ENCODE assay signal across 9 cellular contexts in the genomic region with DNA sequence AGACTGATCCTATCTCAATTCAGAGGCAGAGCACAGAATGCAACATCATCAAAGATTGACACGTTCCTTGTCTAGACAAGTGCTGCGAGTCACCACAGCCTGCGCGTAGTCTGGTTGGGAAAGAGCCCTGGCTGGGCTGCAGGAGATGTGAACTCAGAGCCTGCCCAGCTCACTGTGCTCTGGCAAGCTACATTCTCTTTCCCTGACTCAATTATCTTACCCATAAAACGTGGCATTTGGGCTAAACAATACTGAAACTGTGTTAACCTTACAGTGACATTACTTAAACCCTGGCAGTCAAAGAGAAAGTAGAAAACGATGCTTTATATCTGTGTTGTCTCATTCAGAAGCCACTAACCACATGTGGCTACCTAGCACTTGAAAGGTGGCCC. TPM values are rescaled to one million over a fixed set of nuclear protein-coding genes. Genes with fewer than 3 reads are reported as not detected.
DNase-seq lines count a peak whose midpoint lies in the region; ATAC-seq and TF ChIP-seq lines count a peak whose summit lies in the region.
"Had no signal": no experiment of that assay in that cellular context is flagged by ENCODE, and none has a peak within 500 bp of the region (broad histone marks: within the 10 kb centered on the region; RNA-seq: fewer than 3 reads in every experiment).

No MANE protein-coding gene starts in this region.

- POLR2A ChIA-PET in activated CD4-positive, alpha-beta T cell treated with anti-CD3 and anti-CD28 coated beads, Interleukin-2, amount 10 ng/mL, durations not matched to agents 7 days and 5 days (lab: Charles Lee): no interaction called here

- CTCF ChIA-PET in activated CD4-positive, alpha-beta T cell treated with anti-CD3 and anti-CD28 coated beads, Interleukin-2, amount 10 ng/mL, durations not matched to agents 7 days and 5 days (lab: Charles Lee): no interaction called here

- no peaks in the 10 kb centered on the region for H3K4me1 ChIP-seq in colonic mucosa

- TF ChIP-seq CTCF in colonic mucosa (IDR thresholded peaks at IDR 0.05) (no peak), endothelial cell (IDR thresholded peaks at IDR 0.05; ENCODE audit: unreplicated experiment) (no peak)

- peak; percentile 47 for DNase-seq in HK-2 (ENCODE audit: unreplicated experiment)
- peak; percentile 31 for DNase-seq in activated CD4-positive, alpha-beta T cell treated with anti-CD3 and anti-CD28 coated beads, Interleukin-2, amount 10 ng/mL, durations not matched to agents 7 days and 5 days
- peak; percentile 91 for DNase-seq in fibroblast of peridontal ligament (ENCODE audit: extremely low read depth)
- DNase-seq in stimulated activated CD4-positive, alpha-beta T cell treated with anti-CD3 and anti-CD28 coated beads, TNF-alpha, amount 100 ng/mL, for 4 hours (ENCODE audit: low read depth in 3 of 3): peak in 2 of 3 experiments; percentile 2 to 14
- DNase-seq in colonic mucosa: no peak
- DNase-seq in DMS79 treated with DMSO at 0.1 percent for 48 hours (lab: John Stamatoyannopoulos, UW): no peak
- DNase-seq in endothelial cell (ENCODE audit: low spot score): no peak

- no peak overlapping the region for H3K27ac ChIP-seq in colonic mucosa

- H3K9me3 ChIP-seq in colonic mucosa: no peaks in the 10 kb centered on the region

- no peaks in the 10 kb centered on the region for H3K36me3 ChIP-seq in colonic mucosa

- no peak overlapping the region for H3K27ac Mint-ChIP-seq in activated CD4-positive, alpha-beta T cell treated with anti-CD3 and anti-CD28 coated beads, Interleukin-2, amount 10 ng/mL, durations not matched to agents 7 days and 5 days
- H3K27ac Mint-ChIP-seq in endothelial cell (ENCODE audit: unreplicated experiment): no peak overlapping the region
- H3K27ac Mint-ChIP-seq: nephron had no signal

- peaks cover 12% of the 10 kb centered on the region for H3K36me3 Mint-ChIP-seq in activated CD4-positive, alpha-beta T cell treated with anti-CD3 and anti-CD28 coated beads, Interleukin-2, amount 10 ng/mL, durations not matched to agents 7 days and 5 days (ENCODE audit: low read depth)
- no peaks in the 10 kb centered on the region for H3K36me3 Mint-ChIP-seq in endothelial cell (ENCODE audit: low read depth, unreplicated experiment)

- H3K4me3 Mint-ChIP-seq in activated CD4-positive, alpha-beta T cell treated with anti-CD3 and anti-CD28 coated beads, Interleukin-2, amount 10 ng/mL, durations not matched to agents 7 days and 5 days: no peak overlapping the region
- H3K4me3 Mint-ChIP-seq in endothelial cell (ENCODE audit: unreplicated experiment): no peak overlapping the region
- H3K4me3 Mint-ChIP-seq: nephron had no signal

- peaks cover 78% of the 10 kb centered on the region for H3K4me1 Mint-ChIP-seq in activated CD4-positive, alpha-beta T cell treated with anti-CD3 and anti-CD28 coated beads, Interleukin-2, amount 10 ng/mL, durations not matched to agents 7 days and 5 days
- H3K4me1 Mint-ChIP-seq in endothelial cell (ENCODE audit: unreplicated experiment): peaks cover 3% of the 10 kb centered on the region

- intact Hi-C loops in colonic mucosa (cut with DNase I): no loop called here

- H3K4me3 ChIP-seq in colonic mucosa: no peak overlapping the region

- no peaks in the 10 kb centered on the region for H3K27me3 ChIP-seq in colonic mucosa

- H3K9me3 Mint-ChIP-seq in activated CD4-positive, alpha-beta T cell treated with anti-CD3 and anti-CD28 coated beads, Interleukin-2, amount 10 ng/mL, durations not matched to agents 7 days and 5 days: peaks cover 5% of the 10 kb centered on the region
- no peaks in the 10 kb centered on the region for H3K9me3 Mint-ChIP-seq in endothelial cell (ENCODE audit: unreplicated experiment)

- ATAC-seq in HG02642 (IDR thresholded peaks at IDR 0.05; ENCODE audit: poor library complexity, unreplicated experiment): no peak

- H3K27me3 Mint-ChIP-seq in activated CD4-positive, alpha-beta T cell treated with anti-CD3 and anti-CD28 coated beads, Interleukin-2, amount 10 ng/mL, durations not matched to agents 7 days and 5 days: peaks cover 38% of the 10 kb centered on the region
- no peaks in the 10 kb centered on the region for H3K27me3 Mint-ChIP-seq in endothelial cell (ENCODE audit: unreplicated experiment)

- no peak overlapping the region for H3K9ac ChIP-seq in colonic mucosa (ENCODE audit: low read depth in 2 of 2, low read length in 2 of 2)

RNA-seq across cellular contexts. Expression of gene FRMD4A, which starts 55.5 kb away (rescaled TPM):
- total RNA-seq in activated CD4-positive, alpha-beta T cell treated with anti-CD3 and anti-CD28 coated beads, Interleukin-2, amount 10 ng/mL, durations not matched to agents 7 days and 5 days: under 1 TPM in 1 of 2 experiments, not detected in 1; 0.25 TPM
- 10 to 100 TPM in 1 of 2 donors, 1 to 10 TPM in 1; 8.6 to 10.2 TPM for total RNA-seq in colonic mucosa
- 68.9 TPM for total RNA-seq in endothelial cell (ENCODE audit: unreplicated experiment)

Comparison
In these comparisons a context has a peak if more than half of its experiments do, and no peak if none do; other contexts are left out.
1. DNase-seq: peak in HK-2 (single experiment), activated CD4-positive, alpha-beta T cell treated with anti-CD3 and anti-CD28 coated beads, Interleukin-2, amount 10 ng/mL, durations not matched to agents 7 days and 5 days (single experiment), fibroblast of peridontal ligament (single experiment) and stimulated activated CD4-positive, alpha-beta T cell treated with anti-CD3 and anti-CD28 coated beads, TNF-alpha, amount 100 ng/mL, for 4 hours (2 of 3); none in colonic mucosa (single experiment), DMS79 treated with DMSO at 0.1 percent for 48 hours (single experiment) and endothelial cell (single experiment).
2. RNA of gene FRMD4A, which starts 55.5 kb away (total RNA-seq): 68.9 TPM in endothelial cell (single experiment) and 8.6 to 10.2 TPM in colonic mucosa; 0.25 TPM in activated CD4-positive, alpha-beta T cell treated with anti-CD3 and anti-CD28 coated beads, Interleukin-2, amount 10 ng/mL, durations not matched to agents 7 days and 5 days; every median in the first group is over 4 times any median in the second.